ENCODE assay signal across 9 cellular contexts in genomic region chr22:37777122-37777687, GRCh38. TPM values are rescaled to one million over a fixed set of nuclear protein-coding genes. Genes with fewer than 3 reads are reported as not detected.
DNase-seq lines count a peak whose midpoint lies in the region; ATAC-seq and TF ChIP-seq lines count a peak whose summit lies in the region.
"Had no signal": no experiment of that assay in that cellular context is flagged by ENCODE, and none has a peak within 500 bp of the region (broad histone marks: within the 10 kb centered on the region; RNA-seq: fewer than 3 reads in every experiment).

No MANE protein-coding gene starts in this region.

- ATAC-seq in HG03097 (IDR thresholded peaks at IDR 0.05; ENCODE audit: low FRiP score, unreplicated experiment): no peak
- no peak for ATAC-seq in activated naive CD4-positive, alpha-beta T cell treated with anti-CD3 and anti-CD28 coated beads, Interleukin-2, amount 50 U/mL, for 72 hours

- no peak overlapping the region for H3K27ac Mint-ChIP-seq in activated naive CD4-positive, alpha-beta T cell treated with anti-CD3 and anti-CD28 coated beads, Interleukin-2, amount 50 U/mL, for 72 hours
- H3K27ac Mint-ChIP-seq: CD4-positive, CD25-positive, alpha-beta regulatory T cell had no signal

- H3K9me3 Mint-ChIP-seq in activated naive CD4-positive, alpha-beta T cell treated with anti-CD3 and anti-CD28 coated beads, Interleukin-2, amount 50 U/mL, for 72 hours: no peaks in the 10 kb centered on the region
- H3K9me3 Mint-ChIP-seq: CD4-positive, CD25-positive, alpha-beta regulatory T cell had no signal

- H3K4me3 ChIP-seq in fibroblast of the aortic adventitia (ENCODE audit: low read depth, low read length): no peak overlapping the region

- no peak for TF ChIP-seq CTCF in fibroblast of the aortic adventitia (IDR thresholded peaks at IDR 0.05; ENCODE audit: insufficient read depth, low read length)

- DNase-seq in NCI-H146 (lab: John Stamatoyannopoulos, UW): peak; percentile 29
- no peak for DNase-seq in NCI-H146 treated with DMSO at 0.1 percent for 48 hours (lab: John Stamatoyannopoulos, UW; ENCODE audit: unreplicated experiment)
- DNase-seq in NCI-H2196 treated with DMSO at 0.1 percent for 48 hours (lab: John Stamatoyannopoulos, UW; ENCODE audit: unreplicated experiment): peak; percentile 28
- DNase-seq in fibroblast of the aortic adventitia (ENCODE audit: low read depth): peak; percentile 75
- DNase-seq in stromal cell of bone marrow (ENCODE audit: low read depth): peak; percentile 63
- DNase-seq in activated naive CD4-positive, alpha-beta T cell treated with anti-CD3 and anti-CD28 coated beads, Interleukin-2, amount 50 U/mL, for 72 hours (ENCODE audit: low spot score in 2 of 2): no peak
- DNase-seq in GDM1 (lab: John Stamatoyannopoulos, UW): no peak
- DNase-seq: CD4-positive, CD25-positive, alpha-beta regulatory T cell had no signal

- H3K36me3 Mint-ChIP-seq in activated naive CD4-positive, alpha-beta T cell treated with anti-CD3 and anti-CD28 coated beads, Interleukin-2, amount 50 U/mL, for 72 hours: no peaks in the 10 kb centered on the region

RNA-seq across cellular contexts. Expression of gene GCAT, which starts 30.5 kb away (rescaled TPM):
- total RNA-seq in fibroblast of the aortic adventitia (ENCODE audit: low replicate concordance): 13.1 and 16.2 TPM in 2 replicates
- total RNA-seq in activated naive CD4-positive, alpha-beta T cell treated with anti-CD3 and anti-CD28 coated beads, Interleukin-2, amount 50 U/mL, for 72 hours: 10 to 100 TPM in 1 of 2 donors, 1 to 10 TPM in 1; 7.5 to 20.7 TPM

RNA-seq across cellular contexts. Expression of gene GALR3, which starts 46.0 kb away (rescaled TPM):
- not detected in 2 replicates for total RNA-seq in fibroblast of the aortic adventitia (ENCODE audit: low replicate concordance)
- total RNA-seq in activated naive CD4-positive, alpha-beta T cell treated with anti-CD3 and anti-CD28 coated beads, Interleukin-2, amount 50 U/mL, for 72 hours: not detected
- total RNA-seq: CD4-positive, CD25-positive, alpha-beta regulatory T cell had no signal

Comparison
In these comparisons a context has a peak if more than half of its experiments do, and no peak if none do; other contexts are left out.
1. DNase-seq: peak in NCI-H146 (single experiment), NCI-H2196 treated with DMSO at 0.1 percent for 48 hours (single experiment), fibroblast of the aortic adventitia (single experiment) and stromal cell of bone marrow (single experiment); none in NCI-H146 treated with DMSO at 0.1 percent for 48 hours (single experiment), activated naive CD4-positive, alpha-beta T cell treated with anti-CD3 and anti-CD28 coated beads, Interleukin-2, amount 50 U/mL, for 72 hours (0 of 2) and GDM1 (single experiment).